1 cellular context compared by ENCODE assay signal in the genomic region with DNA sequence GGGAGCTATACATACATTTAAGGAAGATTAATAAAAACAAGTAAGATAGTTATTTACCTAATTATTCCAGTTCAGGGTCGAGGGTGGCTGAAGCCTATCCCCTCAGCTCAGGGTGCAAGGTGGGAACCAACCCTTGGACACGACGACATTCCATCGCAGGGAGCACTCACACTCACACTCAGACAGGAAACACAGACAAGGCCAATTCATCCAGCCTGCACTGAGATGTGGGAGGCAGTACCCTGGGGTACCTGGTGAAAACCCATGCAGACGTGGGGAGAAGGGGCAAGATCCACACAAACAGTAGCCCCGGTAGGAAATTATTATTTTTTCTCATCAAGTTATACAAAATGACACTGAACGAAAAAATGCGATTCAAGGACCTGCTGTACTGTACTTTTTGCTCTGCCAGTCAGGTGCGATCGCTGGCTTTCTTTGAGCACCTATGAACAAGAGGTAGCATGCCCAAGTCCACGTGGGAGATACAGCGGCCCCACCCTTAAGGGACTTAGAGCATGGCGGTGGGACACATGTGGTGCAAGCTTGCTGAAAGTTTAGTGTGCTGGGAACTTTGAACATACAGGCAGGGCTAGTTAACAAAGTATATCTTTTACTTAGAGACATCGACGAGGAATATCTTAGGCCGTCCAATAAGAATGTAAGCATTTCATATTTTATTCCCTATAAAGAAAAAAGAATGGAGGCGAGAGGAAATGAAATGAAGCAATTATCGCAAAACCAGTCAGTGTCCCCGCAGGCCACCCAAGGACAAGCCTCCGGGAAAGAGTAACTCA.
TF ChIP-seq lines count a peak whose summit lies in the region.

No MANE protein-coding gene starts in this region.

TF ChIP-seq in K562, 482 proteins besides CTCF, POLR2A, EP300 and RAD21 (continued from another document and continues in another):
- TF ChIP-seq, protein P1, sequence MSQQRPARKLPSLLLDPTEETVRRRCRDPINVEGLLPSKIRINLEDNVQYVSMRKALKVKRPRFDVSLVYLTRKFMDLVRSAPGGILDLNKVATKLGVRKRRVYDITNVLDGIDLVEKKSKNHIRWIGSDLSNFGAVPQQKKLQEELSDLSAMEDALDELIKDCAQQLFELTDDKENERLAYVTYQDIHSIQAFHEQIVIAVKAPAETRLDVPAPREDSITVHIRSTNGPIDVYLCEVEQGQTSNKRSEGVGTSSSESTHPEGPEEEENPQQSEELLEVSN (IDR thresholded peaks at IDR 0.05; ENCODE audit: borderline replicate concordance in 1 of 2, extremely low read depth in 1 of 2, insufficient read depth in 1 of 2, insufficient read length in 1 of 2, low read depth in 1 of 2, low read length in 1 of 2, poor library complexity in 1 of 2, severe bottlenecking in 1 of 2) = peak; percentile 53 to 57
- TF ChIP-seq MAFK (IDR thresholded peaks at IDR 0.05; ENCODE audit: low read length) = no peak
- peak; percentile 71 for TF ChIP-seq TAF9B (IDR thresholded peaks at IDR 0.05; ENCODE audit: partially characterized antibody)
- TF ChIP-seq, protein P2, sequence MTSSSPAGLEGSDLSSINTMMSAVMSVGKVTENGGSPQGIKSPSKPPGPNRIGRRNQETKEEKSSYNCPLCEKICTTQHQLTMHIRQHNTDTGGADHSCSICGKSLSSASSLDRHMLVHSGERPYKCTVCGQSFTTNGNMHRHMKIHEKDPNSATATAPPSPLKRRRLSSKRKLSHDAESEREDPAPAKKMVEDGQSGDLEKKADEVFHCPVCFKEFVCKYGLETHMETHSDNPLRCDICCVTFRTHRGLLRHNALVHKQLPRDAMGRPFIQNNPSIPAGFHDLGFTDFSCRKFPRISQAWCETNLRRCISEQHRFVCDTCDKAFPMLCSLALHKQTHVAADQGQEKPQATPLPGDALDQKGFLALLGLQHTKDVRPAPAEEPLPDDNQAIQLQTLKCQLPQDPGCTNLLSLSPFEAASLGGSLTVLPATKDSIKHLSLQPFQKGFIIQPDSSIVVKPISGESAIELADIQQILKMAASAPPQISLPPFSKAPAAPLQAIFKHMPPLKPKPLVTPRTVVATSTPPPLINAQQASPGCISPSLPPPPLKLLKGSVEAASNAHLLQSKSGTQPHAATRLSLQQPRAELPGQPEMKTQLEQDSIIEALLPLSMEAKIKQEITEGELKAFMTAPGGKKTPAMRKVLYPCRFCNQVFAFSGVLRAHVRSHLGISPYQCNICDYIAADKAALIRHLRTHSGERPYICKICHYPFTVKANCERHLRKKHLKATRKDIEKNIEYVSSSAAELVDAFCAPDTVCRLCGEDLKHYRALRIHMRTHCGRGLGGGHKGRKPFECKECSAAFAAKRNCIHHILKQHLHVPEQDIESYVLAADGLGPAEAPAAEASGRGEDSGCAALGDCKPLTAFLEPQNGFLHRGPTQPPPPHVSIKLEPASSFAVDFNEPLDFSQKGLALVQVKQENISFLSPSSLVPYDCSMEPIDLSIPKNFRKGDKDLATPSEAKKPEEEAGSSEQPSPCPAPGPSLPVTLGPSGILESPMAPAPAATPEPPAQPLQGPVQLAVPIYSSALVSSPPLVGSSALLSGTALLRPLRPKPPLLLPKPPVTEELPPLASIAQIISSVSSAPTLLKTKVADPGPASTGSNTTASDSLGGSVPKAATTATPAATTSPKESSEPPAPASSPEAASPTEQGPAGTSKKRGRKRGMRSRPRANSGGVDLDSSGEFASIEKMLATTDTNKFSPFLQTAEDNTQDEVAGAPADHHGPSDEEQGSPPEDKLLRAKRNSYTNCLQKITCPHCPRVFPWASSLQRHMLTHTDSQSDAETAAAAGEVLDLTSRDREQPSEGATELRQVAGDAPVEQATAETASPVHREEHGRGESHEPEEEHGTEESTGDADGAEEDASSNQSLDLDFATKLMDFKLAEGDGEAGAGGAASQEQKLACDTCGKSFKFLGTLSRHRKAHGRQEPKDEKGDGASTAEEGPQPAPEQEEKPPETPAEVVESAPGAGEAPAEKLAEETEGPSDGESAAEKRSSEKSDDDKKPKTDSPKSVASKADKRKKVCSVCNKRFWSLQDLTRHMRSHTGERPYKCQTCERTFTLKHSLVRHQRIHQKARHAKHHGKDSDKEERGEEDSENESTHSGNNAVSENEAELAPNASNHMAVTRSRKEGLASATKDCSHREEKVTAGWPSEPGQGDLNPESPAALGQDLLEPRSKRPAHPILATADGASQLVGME (CRISPR knock-in tag; IDR thresholded peaks at IDR 0.05) = no peak
- TF ChIP-seq GABPB2 (CRISPR knock-in tag; conservative IDR thresholded peaks at IDR 0.05) = no peak
- no peak for TF ChIP-seq PHB (CRISPR knock-in tag; IDR thresholded peaks at IDR 0.05)
- peak in 1 of 2 experiments; percentile 63; a peak in 2 of 4 replicates for TF ChIP-seq TEAD1 (CRISPR knock-in tag; IDR thresholded peaks at IDR 0.05)
- 0 out of 2 replicates have a peak, but pooled peaks have one; percentile 49 for TF ChIP-seq SMARCC2 (IDR thresholded peaks at IDR 0.05; ENCODE audit: low read depth)
- no peak for TF ChIP-seq ZNF57 (CRISPR knock-in tag; IDR thresholded peaks at IDR 0.05)
- TF ChIP-seq ETV6 (IDR thresholded peaks at IDR 0.05; ENCODE audit: borderline replicate concordance in 1 of 2, low read depth in 2 of 2, low read length in 1 of 2) = 0 out of 4 replicates have a peak, but pooled peaks of 1 of the 2 experiments have one; percentile 18
- 0 out of 2 replicates have a peak, but pooled peaks have one; percentile 31 for TF ChIP-seq ETV6 (CRISPR knock-in tag; IDR thresholded peaks at IDR 0.05; ENCODE audit: borderline replicate concordance)
- peak; percentile 66 for TF ChIP-seq CEBPG (CRISPR knock-in tag; IDR thresholded peaks at IDR 0.05)
- TF ChIP-seq CEBPG (tag; conservative IDR thresholded peaks at IDR 0.05 in 1 of 2, IDR thresholded peaks at IDR 0.05 in 1 of 2) = peak in 1 of 2 experiments; percentile 58; a peak in 3 of 4 replicates
- TF ChIP-seq FOXA1 (IDR thresholded peaks at IDR 0.05; ENCODE audit: borderline replicate concordance) = no peak
- TF ChIP-seq ESRRA (IDR thresholded peaks at IDR 0.05; ENCODE audit: borderline replicate concordance, low read depth) = no peak
- TF ChIP-seq, protein P3, sequence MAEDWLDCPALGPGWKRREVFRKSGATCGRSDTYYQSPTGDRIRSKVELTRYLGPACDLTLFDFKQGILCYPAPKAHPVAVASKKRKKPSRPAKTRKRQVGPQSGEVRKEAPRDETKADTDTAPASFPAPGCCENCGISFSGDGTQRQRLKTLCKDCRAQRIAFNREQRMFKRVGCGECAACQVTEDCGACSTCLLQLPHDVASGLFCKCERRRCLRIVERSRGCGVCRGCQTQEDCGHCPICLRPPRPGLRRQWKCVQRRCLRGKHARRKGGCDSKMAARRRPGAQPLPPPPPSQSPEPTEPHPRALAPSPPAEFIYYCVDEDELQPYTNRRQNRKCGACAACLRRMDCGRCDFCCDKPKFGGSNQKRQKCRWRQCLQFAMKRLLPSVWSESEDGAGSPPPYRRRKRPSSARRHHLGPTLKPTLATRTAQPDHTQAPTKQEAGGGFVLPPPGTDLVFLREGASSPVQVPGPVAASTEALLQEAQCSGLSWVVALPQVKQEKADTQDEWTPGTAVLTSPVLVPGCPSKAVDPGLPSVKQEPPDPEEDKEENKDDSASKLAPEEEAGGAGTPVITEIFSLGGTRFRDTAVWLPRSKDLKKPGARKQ (CRISPR knock-in tag; IDR thresholded peaks at IDR 0.05) = no peak
- peak; percentile 59; the same call in 1 of the 2 replicates for TF ChIP-seq KLF6 (CRISPR knock-in tag; IDR thresholded peaks at IDR 0.05; ENCODE audit: borderline replicate concordance)
- peak; percentile 19; the same call in 1 of the 2 replicates for TF ChIP-seq ZNF644 (tag; IDR thresholded peaks at IDR 0.05; ENCODE audit: low read depth)
- TF ChIP-seq, protein P4, sequence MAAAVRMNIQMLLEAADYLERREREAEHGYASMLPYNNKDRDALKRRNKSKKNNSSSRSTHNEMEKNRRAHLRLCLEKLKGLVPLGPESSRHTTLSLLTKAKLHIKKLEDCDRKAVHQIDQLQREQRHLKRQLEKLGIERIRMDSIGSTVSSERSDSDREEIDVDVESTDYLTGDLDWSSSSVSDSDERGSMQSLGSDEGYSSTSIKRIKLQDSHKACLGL (CRISPR knock-in tag; IDR thresholded peaks at IDR 0.05; ENCODE audit: borderline replicate concordance, poor library complexity, severe bottlenecking) = peak; percentile 84
- TF ChIP-seq, protein P5, sequence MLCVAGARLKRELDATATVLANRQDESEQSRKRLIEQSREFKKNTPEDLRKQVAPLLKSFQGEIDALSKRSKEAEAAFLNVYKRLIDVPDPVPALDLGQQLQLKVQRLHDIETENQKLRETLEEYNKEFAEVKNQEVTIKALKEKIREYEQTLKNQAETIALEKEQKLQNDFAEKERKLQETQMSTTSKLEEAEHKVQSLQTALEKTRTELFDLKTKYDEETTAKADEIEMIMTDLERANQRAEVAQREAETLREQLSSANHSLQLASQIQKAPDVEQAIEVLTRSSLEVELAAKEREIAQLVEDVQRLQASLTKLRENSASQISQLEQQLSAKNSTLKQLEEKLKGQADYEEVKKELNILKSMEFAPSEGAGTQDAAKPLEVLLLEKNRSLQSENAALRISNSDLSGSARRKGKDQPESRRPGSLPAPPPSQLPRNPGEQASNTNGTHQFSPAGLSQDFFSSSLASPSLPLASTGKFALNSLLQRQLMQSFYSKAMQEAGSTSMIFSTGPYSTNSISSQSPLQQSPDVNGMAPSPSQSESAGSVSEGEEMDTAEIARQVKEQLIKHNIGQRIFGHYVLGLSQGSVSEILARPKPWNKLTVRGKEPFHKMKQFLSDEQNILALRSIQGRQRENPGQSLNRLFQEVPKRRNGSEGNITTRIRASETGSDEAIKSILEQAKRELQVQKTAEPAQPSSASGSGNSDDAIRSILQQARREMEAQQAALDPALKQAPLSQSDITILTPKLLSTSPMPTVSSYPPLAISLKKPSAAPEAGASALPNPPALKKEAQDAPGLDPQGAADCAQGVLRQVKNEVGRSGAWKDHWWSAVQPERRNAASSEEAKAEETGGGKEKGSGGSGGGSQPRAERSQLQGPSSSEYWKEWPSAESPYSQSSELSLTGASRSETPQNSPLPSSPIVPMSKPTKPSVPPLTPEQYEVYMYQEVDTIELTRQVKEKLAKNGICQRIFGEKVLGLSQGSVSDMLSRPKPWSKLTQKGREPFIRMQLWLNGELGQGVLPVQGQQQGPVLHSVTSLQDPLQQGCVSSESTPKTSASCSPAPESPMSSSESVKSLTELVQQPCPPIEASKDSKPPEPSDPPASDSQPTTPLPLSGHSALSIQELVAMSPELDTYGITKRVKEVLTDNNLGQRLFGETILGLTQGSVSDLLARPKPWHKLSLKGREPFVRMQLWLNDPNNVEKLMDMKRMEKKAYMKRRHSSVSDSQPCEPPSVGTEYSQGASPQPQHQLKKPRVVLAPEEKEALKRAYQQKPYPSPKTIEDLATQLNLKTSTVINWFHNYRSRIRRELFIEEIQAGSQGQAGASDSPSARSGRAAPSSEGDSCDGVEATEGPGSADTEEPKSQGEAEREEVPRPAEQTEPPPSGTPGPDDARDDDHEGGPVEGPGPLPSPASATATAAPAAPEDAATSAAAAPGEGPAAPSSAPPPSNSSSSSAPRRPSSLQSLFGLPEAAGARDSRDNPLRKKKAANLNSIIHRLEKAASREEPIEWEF (CRISPR knock-in tag; IDR thresholded peaks at IDR 0.05) = 0 out of 2 replicates have a peak, but pooled peaks have one; percentile 47
- TF ChIP-seq PURB (CRISPR knock-in tag; IDR thresholded peaks at IDR 0.05; ENCODE audit: low read depth) = no peak
- TF ChIP-seq ETV1 (tag; conservative IDR thresholded peaks at IDR 0.05; ENCODE audit: low read depth) = no peak
- no peak for TF ChIP-seq ZNF551 (CRISPR knock-in tag; IDR thresholded peaks at IDR 0.05)
- 0 out of 2 replicates have a peak, but pooled peaks have one; percentile 14 for TF ChIP-seq DNMT1 (IDR thresholded peaks at IDR 0.05)
- peak; percentile 39; the same call in 1 of the 2 replicates for TF ChIP-seq L3MBTL2 (IDR thresholded peaks at IDR 0.05)
- peak; percentile 11 for TF ChIP-seq ASH1L (IDR thresholded peaks at IDR 0.05; ENCODE audit: borderline replicate concordance, low read depth, partially characterized antibody)
- TF ChIP-seq FOXP1 (CRISPR knock-in tag; IDR thresholded peaks at IDR 0.05) = peak; percentile 94
- no peak for TF ChIP-seq ZNF696 (CRISPR knock-in tag; conservative IDR thresholded peaks at IDR 0.05)
- TF ChIP-seq TEAD4 (IDR thresholded peaks at IDR 0.05; ENCODE audit: low read length) = 0 out of 2 replicates have a peak, but pooled peaks have one; percentile 12
- no peak for TF ChIP-seq TEAD4 (CRISPR knock-in tag; IDR thresholded peaks at IDR 0.05; ENCODE audit: borderline replicate concordance)
- peak; percentile 20; the same call in 1 of the 2 replicates for TF ChIP-seq KLF13 (tag; IDR thresholded peaks at IDR 0.05; ENCODE audit: borderline replicate concordance, low read depth)
- TF ChIP-seq RBM34 (IDR thresholded peaks at IDR 0.05; ENCODE audit: borderline replicate concordance, insufficient read depth, low read length) = no peak
- TF ChIP-seq FOXA3 (CRISPR knock-in tag; conservative IDR thresholded peaks at IDR 0.05 in 1 of 2, IDR thresholded peaks at IDR 0.05 in 1 of 2) = peak in 1 of 2 experiments; percentile 52; a peak in 1 of 4 replicates
- peak; percentile 72 to 96; a peak in 3 of 4 replicates for TF ChIP-seq SIN3A (IDR thresholded peaks at IDR 0.05; ENCODE audit: borderline replicate concordance in 2 of 2, control insufficient read depth in 1 of 2, low read depth in 2 of 2, low read length in 2 of 2)
- TF ChIP-seq ARNT (IDR thresholded peaks at IDR 0.05) = 0 out of 4 replicates have a peak, but pooled peaks have one; percentile 58 to 89
- TF ChIP-seq, protein P6, sequence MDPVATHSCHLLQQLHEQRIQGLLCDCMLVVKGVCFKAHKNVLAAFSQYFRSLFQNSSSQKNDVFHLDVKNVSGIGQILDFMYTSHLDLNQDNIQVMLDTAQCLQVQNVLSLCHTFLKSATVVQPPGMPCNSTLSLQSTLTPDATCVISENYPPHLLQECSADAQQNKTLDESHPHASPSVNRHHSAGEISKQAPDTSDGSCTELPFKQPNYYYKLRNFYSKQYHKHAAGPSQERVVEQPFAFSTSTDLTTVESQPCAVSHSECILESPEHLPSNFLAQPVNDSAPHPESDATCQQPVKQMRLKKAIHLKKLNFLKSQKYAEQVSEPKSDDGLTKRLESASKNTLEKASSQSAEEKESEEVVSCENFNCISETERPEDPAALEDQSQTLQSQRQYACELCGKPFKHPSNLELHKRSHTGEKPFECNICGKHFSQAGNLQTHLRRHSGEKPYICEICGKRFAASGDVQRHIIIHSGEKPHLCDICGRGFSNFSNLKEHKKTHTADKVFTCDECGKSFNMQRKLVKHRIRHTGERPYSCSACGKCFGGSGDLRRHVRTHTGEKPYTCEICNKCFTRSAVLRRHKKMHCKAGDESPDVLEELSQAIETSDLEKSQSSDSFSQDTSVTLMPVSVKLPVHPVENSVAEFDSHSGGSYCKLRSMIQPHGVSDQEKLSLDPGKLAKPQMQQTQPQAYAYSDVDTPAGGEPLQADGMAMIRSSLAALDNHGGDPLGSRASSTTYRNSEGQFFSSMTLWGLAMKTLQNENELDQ (CRISPR knock-in tag; IDR thresholded peaks at IDR 0.05; ENCODE audit: borderline replicate concordance) = 0 out of 2 replicates have a peak, but pooled peaks have one; percentile 48
- TF ChIP-seq, protein P7, sequence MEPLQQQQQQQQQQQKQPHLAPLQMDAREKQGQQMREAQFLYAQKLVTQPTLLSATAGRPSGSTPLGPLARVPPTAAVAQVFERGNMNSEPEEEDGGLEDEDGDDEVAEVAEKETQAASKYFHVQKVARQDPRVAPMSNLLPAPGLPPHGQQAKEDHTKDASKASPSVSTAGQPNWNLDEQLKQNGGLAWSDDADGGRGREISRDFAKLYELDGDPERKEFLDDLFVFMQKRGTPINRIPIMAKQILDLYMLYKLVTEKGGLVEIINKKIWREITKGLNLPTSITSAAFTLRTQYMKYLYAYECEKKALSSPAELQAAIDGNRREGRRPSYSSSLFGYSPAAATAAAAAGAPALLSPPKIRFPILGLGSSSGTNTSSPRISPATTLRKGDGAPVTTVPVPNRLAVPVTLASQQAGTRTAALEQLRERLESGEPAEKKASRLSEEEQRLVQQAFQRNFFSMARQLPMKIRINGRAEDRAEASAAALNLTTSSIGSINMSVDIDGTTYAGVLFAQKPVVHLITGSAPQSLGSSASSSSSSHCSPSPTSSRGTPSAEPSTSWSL (CRISPR knock-in tag; IDR thresholded peaks at IDR 0.05; ENCODE audit: borderline replicate concordance) = no peak
